Comparison of ENCODE assay signal across 14 cellular contexts in the genomic region with DNA sequence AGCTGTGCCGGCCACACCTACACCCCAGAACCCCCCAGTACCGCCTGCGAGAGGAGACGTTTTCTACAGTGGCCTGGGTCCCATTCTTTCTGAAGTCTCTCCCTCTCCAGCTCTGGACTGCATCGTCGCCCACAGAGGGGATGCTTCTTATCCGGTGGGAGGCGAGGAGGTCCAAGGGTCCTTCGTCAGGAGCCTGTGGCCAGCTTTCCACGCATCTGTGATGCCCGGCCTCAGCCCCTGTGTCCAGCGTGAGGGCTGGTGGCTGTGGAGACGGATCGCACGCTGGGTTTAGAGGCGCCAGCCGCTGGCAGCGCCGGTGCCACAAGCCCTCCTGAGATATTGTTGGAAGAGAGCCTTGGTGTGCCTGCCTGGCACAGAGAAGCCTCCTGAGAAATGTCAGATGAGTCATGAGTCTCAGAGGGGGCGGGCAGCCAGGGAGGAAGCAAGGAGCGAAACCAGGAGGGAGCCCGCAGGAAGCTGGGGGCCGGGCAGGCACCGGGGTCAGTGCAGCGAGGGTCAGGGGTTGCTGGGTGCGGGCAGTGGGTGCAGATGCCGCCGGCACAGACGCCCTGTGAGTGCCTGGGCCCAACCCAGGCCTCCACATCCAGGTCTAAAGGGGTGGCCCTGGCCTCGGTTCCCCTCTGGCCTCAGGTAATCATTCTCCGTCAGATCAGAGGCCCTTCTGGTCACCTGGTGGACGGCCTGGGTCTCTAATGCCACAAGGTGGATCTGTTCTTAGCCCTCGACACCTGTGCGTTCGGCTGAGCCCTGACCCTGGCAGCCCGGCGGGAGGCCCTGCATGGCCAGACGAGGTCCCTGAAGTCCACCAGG.
DNase-seq lines count a peak whose midpoint lies in the region; ATAC-seq and TF ChIP-seq lines count a peak whose summit lies in the region.
"Had no signal": no experiment of that assay in that cellular context is flagged by ENCODE, and none has a peak within 500 bp of the region (broad histone marks: within the 10 kb centered on the region; RNA-seq: fewer than 3 reads in every experiment).

No MANE protein-coding gene starts in this region.

- peak; percentile 76 for DNase-seq in AG08396 (ENCODE audit: low spot score)
- DNase-seq in HFFc6: peak; percentile 14
- peak in 1 of 2 donors; percentile 86 for DNase-seq in ascending aorta (ENCODE audit: low spot score in 2 of 2)
- peak; percentile 62 for DNase-seq in myocyte (ENCODE audit: low read depth)
- DNase-seq in medulla oblongata (ENCODE audit: extremely low spot score): no peak
- DNase-seq in NCI-H2107 treated with DMSO at 0.1 percent for 48 hours (lab: John Stamatoyannopoulos, UW; ENCODE audit: unreplicated experiment): no peak
- no peak for DNase-seq in NK-92 (lab: John Stamatoyannopoulos, UW; ENCODE audit: unreplicated experiment)
- DNase-seq: activated effector memory CD4-positive, alpha-beta T cell treated with anti-CD3 and anti-CD28 coated beads, Interleukin-2, amount 50 U/mL, for 16 hours; COR-L47; GOT3; NCI-H1930 had no signal

- H3K36me3 Mint-ChIP-seq in HFFc6 (ENCODE audit: low read depth): no peaks in the 10 kb centered on the region

- H3K27me3 ChIP-seq in ascending aorta: no peaks in the 10 kb centered on the region
- H3K27me3 ChIP-seq: pancreas had no signal

- H3K9me3 ChIP-seq in ascending aorta: no peaks in the 10 kb centered on the region
- H3K9me3 ChIP-seq: pancreas had no signal

- no peak for ATAC-seq in GM21717 (IDR thresholded peaks at IDR 0.05; ENCODE audit: unreplicated experiment)
- ATAC-seq: activated CD4-positive, CD25-positive, alpha-beta regulatory T cell treated with anti-CD3 and anti-CD28 coated beads, Interleukin-2, amount 50 U/mL, for 24 hours had no signal

- peaks cover 7% of the 10 kb centered on the region; the same call in 1 of the 2 replicates for H3K4me1 Mint-ChIP-seq in HFFc6 (ENCODE audit: low read depth)

- H3K27ac ChIP-seq in ascending aorta: no peak overlapping the region
- H3K27ac ChIP-seq: pancreas had no signal

- peaks cover 7% of the 10 kb centered on the region for H3K27me3 Mint-ChIP-seq in HFFc6 (ENCODE audit: insufficient read depth)

- peak overlapping the region; percentile 30 to 32 for H3K4me3 ChIP-seq in ascending aorta
- H3K4me3 ChIP-seq: pancreas had no signal

- TF ChIP-seq CTCF in HFFc6 (IDR thresholded peaks at IDR 0.05): no peak
- TF ChIP-seq CTCF in ascending aorta (IDR thresholded peaks at IDR 0.05): no peak

- no peaks in the 10 kb centered on the region for H3K36me3 ChIP-seq in ascending aorta
- H3K36me3 ChIP-seq: pancreas had no signal

- H3K4me1 ChIP-seq in ascending aorta: peaks cover 0 to 8% of the 10 kb centered on the region in 2 donors
- H3K4me1 ChIP-seq: pancreas had no signal

- H3K4me3 Mint-ChIP-seq in HFFc6: no peak overlapping the region

- H3K9me3 Mint-ChIP-seq in HFFc6: peaks cover 9% of the 10 kb centered on the region; the same call in 1 of the 2 replicates

- intact Hi-C loops in ascending aorta (cut with DNase I): no loop called here

- no peak overlapping the region for H3K27ac Mint-ChIP-seq in HFFc6

Comparison
In these comparisons a context has a peak if more than half of its experiments do, and no peak if none do; other contexts are left out.
1. DNase-seq: peak in AG08396 (single experiment), HFFc6 (single experiment) and myocyte (single experiment); none in medulla oblongata (single experiment), NCI-H2107 treated with DMSO at 0.1 percent for 48 hours (single experiment) and NK-92 (single experiment).